Comparison of ENCODE assay signal across 8 cellular contexts in genomic region chr16:324451-325334, GRCh38. TPM values are rescaled to one million over a fixed set of nuclear protein-coding genes. Genes with fewer than 3 reads are reported as not detected.
A peak's percentile ranks its signal among the peaks of the same experiment; 100 is the strongest.
DNase-seq lines count a peak whose midpoint lies in the region; ATAC-seq, FAIRE-seq and TF ChIP-seq lines count a peak whose summit lies in the region.

No MANE protein-coding gene starts in this region.

- H3K9me3 Mint-ChIP-seq in CD4-positive, CD25-positive, alpha-beta regulatory T cell = no peaks in the 10 kb centered on the region
- no peaks in the 10 kb centered on the region for H3K9me3 Mint-ChIP-seq in activated T-cell treated with anti-CD3 and anti-CD28 coated beads, Interleukin-2, amount 50 U/mL, for 4 hours
- H3K9me3 Mint-ChIP-seq in memory B cell = no peaks in the 10 kb centered on the region

- no peaks in the 10 kb centered on the region for H3K27me3 ChIP-seq in CD4-positive, CD25-positive, alpha-beta regulatory T cell (ENCODE audit: control insufficient read depth, insufficient read depth, low read length)
- H3K27me3 ChIP-seq in HUES48 (ENCODE audit: control insufficient read depth, insufficient read depth, low read length) = no peaks in the 10 kb centered on the region

- peaks cover 4 to 73% (median 34%) of the 10 kb centered on the region in 4 donors for H3K4me1 Mint-ChIP-seq in CD4-positive, CD25-positive, alpha-beta regulatory T cell
- peaks cover 63% of the 10 kb centered on the region for H3K4me1 Mint-ChIP-seq in activated T-cell treated with anti-CD3 and anti-CD28 coated beads, Interleukin-2, amount 50 U/mL, for 4 hours (ENCODE audit: low read depth)
- peaks cover 29% of the 10 kb centered on the region for H3K4me1 Mint-ChIP-seq in memory B cell

- DNase-seq in CD4-positive, CD25-positive, alpha-beta regulatory T cell = peak; percentile 70 to 87 (median 82)
- DNase-seq in activated T-cell treated with anti-CD3 and anti-CD28 coated beads, Interleukin-2, amount 50 U/mL, for 4 hours = peak; percentile 43
- peak; percentile 59 to 60 for DNase-seq in memory B cell (ENCODE audit: low spot score in 2 of 2)
- DNase-seq in kidney = no peak
- no peak for DNase-seq in cortex of kidney (lab: John Stamatoyannopoulos, UW)
- DNase-seq in retina = no peak
- DNase-seq in NCI-H226 = no peak

- H3K27ac ChIP-seq in CD4-positive, CD25-positive, alpha-beta regulatory T cell (ENCODE audit: insufficient read depth, low read length, poor library complexity, severe bottlenecking) = peak overlapping the region; percentile 85
- H3K27ac ChIP-seq in HUES48 (ENCODE audit: low read depth, low read length) = no peak overlapping the region
- no peak overlapping the region for H3K27ac ChIP-seq in kidney (ENCODE audit: low read depth in 2 of 2, low read length in 2 of 2)

- H3K4me3 Mint-ChIP-seq in CD4-positive, CD25-positive, alpha-beta regulatory T cell = peak overlapping the region; percentile 70 to 86 (median 82)
- H3K4me3 Mint-ChIP-seq in activated T-cell treated with anti-CD3 and anti-CD28 coated beads, Interleukin-2, amount 50 U/mL, for 4 hours = peak overlapping the region; percentile 70
- H3K4me3 Mint-ChIP-seq in memory B cell = peak overlapping the region; percentile 77

- H3K9ac ChIP-seq in HUES48 (ENCODE audit: low read depth, low read length) (0 out of 2 replicates have a peak overlapping the region, but pooled peaks have one; percentile 30), kidney (ENCODE audit: low read length in 2 of 2) (no peak overlapping the region)

- H3K4me1 ChIP-seq in CD4-positive, CD25-positive, alpha-beta regulatory T cell (ENCODE audit: control insufficient read depth, insufficient read depth, low read length, poor library complexity, severe bottlenecking) = peaks cover 39% of the 10 kb centered on the region
- H3K4me1 ChIP-seq in HUES48 (ENCODE audit: control insufficient read depth, insufficient read depth, low read length) = peaks cover 15% of the 10 kb centered on the region; the same call in 1 of the 2 replicates
- peaks cover 5 to 8% of the 10 kb centered on the region in 2 donors for H3K4me1 ChIP-seq in kidney (ENCODE audit: control insufficient read depth in 1 of 2, insufficient read depth in 1 of 2, low read depth in 1 of 2, low read length in 2 of 2)

- ATAC-seq in CD4-positive, CD25-positive, alpha-beta regulatory T cell (ENCODE audit: low read depth in 2 of 2) = peak; percentile 76 to 77
- ATAC-seq in activated T-cell treated with anti-CD3 and anti-CD28 coated beads, Interleukin-2, amount 50 U/mL, for 4 hours = peak; percentile 62 to 74
- peak; percentile 88 for ATAC-seq in memory B cell (ENCODE audit: low read depth)

- H3K36me3 Mint-ChIP-seq in CD4-positive, CD25-positive, alpha-beta regulatory T cell = peaks cover 6% of the 10 kb centered on the region
- H3K36me3 Mint-ChIP-seq in activated T-cell treated with anti-CD3 and anti-CD28 coated beads, Interleukin-2, amount 50 U/mL, for 4 hours (ENCODE audit: insufficient read depth) = no peaks in the 10 kb centered on the region
- no peaks in the 10 kb centered on the region for H3K36me3 Mint-ChIP-seq in memory B cell

- no peaks in the 10 kb centered on the region for H3K27me3 Mint-ChIP-seq in CD4-positive, CD25-positive, alpha-beta regulatory T cell
- H3K27me3 Mint-ChIP-seq in activated T-cell treated with anti-CD3 and anti-CD28 coated beads, Interleukin-2, amount 50 U/mL, for 4 hours (ENCODE audit: low read depth) = no peaks in the 10 kb centered on the region
- H3K27me3 Mint-ChIP-seq in memory B cell = no peaks in the 10 kb centered on the region

- intact Hi-C loops in kidney (cut with DNase I) = no loop called here

- no peak for TF ChIP-seq CTCF in kidney (IDR thresholded peaks at IDR 0.05; ENCODE audit: borderline replicate concordance, extremely low read depth, insufficient read depth)

- no peak for FAIRE-seq in kidney (lab: Jason Lieb, UNC)

- H3K36me3 ChIP-seq in CD4-positive, CD25-positive, alpha-beta regulatory T cell (ENCODE audit: control insufficient read depth, insufficient read depth, low read length) = no peaks in the 10 kb centered on the region
- H3K36me3 ChIP-seq in HUES48 (ENCODE audit: control insufficient read depth, insufficient read depth, low read length) (no peaks in the 10 kb centered on the region), kidney (ENCODE audit: control insufficient read depth in 1 of 2, insufficient read depth in 2 of 2, low read length in 2 of 2) (no peaks in the 10 kb centered on the region)

- peak overlapping the region; percentile 40 for H3K4me3 ChIP-seq in CD4-positive, CD25-positive, alpha-beta regulatory T cell (ENCODE audit: low read depth, low read length)
- H3K4me3 ChIP-seq in HUES48 (ENCODE audit: low read depth, low read length) = no peak overlapping the region
- no peak overlapping the region for H3K4me3 ChIP-seq in kidney (ENCODE audit: low read length in 2 of 2)

- H3K9me3 ChIP-seq in CD4-positive, CD25-positive, alpha-beta regulatory T cell (ENCODE audit: control insufficient read depth in 2 of 2, low read length in 2 of 2) = no peaks in the 10 kb centered on the region
- H3K9me3 ChIP-seq in HUES48 (ENCODE audit: control insufficient read depth, insufficient read depth, low read length) (no peaks in the 10 kb centered on the region), kidney (ENCODE audit: control insufficient read depth in 1 of 2, low read length in 2 of 2) (no peaks in the 10 kb centered on the region)

- peak overlapping the region; percentile 88 to 96 (median 95) for H3K27ac Mint-ChIP-seq in CD4-positive, CD25-positive, alpha-beta regulatory T cell
- H3K27ac Mint-ChIP-seq in memory B cell = peak overlapping the region; percentile 82

RNA-seq across cellular contexts. Expression of gene AXIN1, which starts 27.8 kb away (rescaled TPM):
- 45.2 TPM for total RNA-seq in CD4-positive, CD25-positive, alpha-beta regulatory T cell
- 1 to 10 TPM; 1.1 to 2.9 (median 1.4) TPM for polyA plus RNA-seq in CD4-positive, CD25-positive, alpha-beta regulatory T cell
- total RNA-seq in activated T-cell treated with anti-CD3 and anti-CD28 coated beads, Interleukin-2, amount 50 U/mL, for 4 hours = 10 to 100 TPM; 34.1 to 40.4 (median 35.4) TPM
- 24.6 TPM for total RNA-seq in kidney
- polyA plus RNA-seq in kidney (ENCODE audit: insufficient read depth, low read depth, low replicate concordance) = 9.7 TPM

RNA-seq across cellular contexts. Expression of gene PDIA2, which starts 41.7 kb away (rescaled TPM):
- total RNA-seq in CD4-positive, CD25-positive, alpha-beta regulatory T cell = not detected
- not detected for polyA plus RNA-seq in CD4-positive, CD25-positive, alpha-beta regulatory T cell
- not detected for total RNA-seq in activated T-cell treated with anti-CD3 and anti-CD28 coated beads, Interleukin-2, amount 50 U/mL, for 4 hours
- not detected for total RNA-seq in kidney
- not detected for polyA plus RNA-seq in kidney (ENCODE audit: insufficient read depth, low read depth, low replicate concordance)

RNA-seq across cellular contexts. Expression of gene ARHGDIG, which starts 44.3 kb away (rescaled TPM):
- not detected for total RNA-seq in CD4-positive, CD25-positive, alpha-beta regulatory T cell
- polyA plus RNA-seq in CD4-positive, CD25-positive, alpha-beta regulatory T cell = not detected
- total RNA-seq in activated T-cell treated with anti-CD3 and anti-CD28 coated beads, Interleukin-2, amount 50 U/mL, for 4 hours = not detected
- 0.88 TPM for total RNA-seq in kidney
- polyA plus RNA-seq in kidney (ENCODE audit: insufficient read depth, low read depth, low replicate concordance) = not detected

RNA-seq across cellular contexts. Expression of gene MRPL28, which starts 45.6 kb away (rescaled TPM):
- 37.8 TPM for total RNA-seq in CD4-positive, CD25-positive, alpha-beta regulatory T cell
- polyA plus RNA-seq in CD4-positive, CD25-positive, alpha-beta regulatory T cell = 100 to 1,000 TPM in 1 of 4 donors, 10 to 100 TPM in 3; 63.0 to 109 (median 85.2) TPM
- total RNA-seq in activated T-cell treated with anti-CD3 and anti-CD28 coated beads, Interleukin-2, amount 50 U/mL, for 4 hours = 100 to 1,000 TPM; 124 to 136 (median 128) TPM
- 59.1 TPM for total RNA-seq in kidney
- 201 TPM for polyA plus RNA-seq in kidney (ENCODE audit: insufficient read depth, low read depth, low replicate concordance)

RNA-seq across cellular contexts. Expression of gene RGS11, which starts 48.9 kb away (rescaled TPM):
- not detected for total RNA-seq in CD4-positive, CD25-positive, alpha-beta regulatory T cell
- polyA plus RNA-seq in CD4-positive, CD25-positive, alpha-beta regulatory T cell = not detected
- under 1 TPM in 1 of 3 donors, not detected in 2; 0.18 TPM for total RNA-seq in activated T-cell treated with anti-CD3 and anti-CD28 coated beads, Interleukin-2, amount 50 U/mL, for 4 hours
- total RNA-seq in kidney = 5.9 TPM
- 2.5 TPM for polyA plus RNA-seq in kidney (ENCODE audit: insufficient read depth, low read depth, low replicate concordance)

Comparison
In these comparisons a context has a peak if more than half of its experiments do, and no peak if none do; other contexts are left out.
1. DNase-seq: peak in CD4-positive, CD25-positive, alpha-beta regulatory T cell (3 of 3), activated T-cell treated with anti-CD3 and anti-CD28 coated beads, Interleukin-2, amount 50 U/mL, for 4 hours (single experiment) and memory B cell (2 of 2); none in kidney (single experiment), cortex of kidney (single experiment), retina (single experiment) and NCI-H226 (single experiment).
2. Peak in every context shown above with its lines, with median percentiles within 50 percentile points of each other: ATAC-seq and H3K4me3 Mint-ChIP-seq.